In genomic region chr7:155377071-155377836, GRCh38 we compare ENCODE assay signal across 10 cellular contexts.
DNase-seq lines count a peak whose midpoint lies in the region; ATAC-seq, FAIRE-seq and TF ChIP-seq lines count a peak whose summit lies in the region.
"Had no signal": no experiment of that assay in that cellular context is flagged by ENCODE, and none has a peak within 500 bp of the region (broad histone marks: within the 10 kb centered on the region; RNA-seq: fewer than 3 reads in every experiment).

No MANE protein-coding gene starts in this region.

- no peak overlapping the region for H3K27ac ChIP-seq in gastrocnemius medialis

- no peaks in the 10 kb centered on the region for H3K36me3 ChIP-seq in gastrocnemius medialis

- in situ Hi-C loops in gastrocnemius medialis (cut with MboI; ENCODE audit: low sequenced_read_pairs in 4 of 4) = no loop called here

- H3K4me1 ChIP-seq in gastrocnemius medialis = peaks cover 25 to 41% of the 10 kb centered on the region in 2 donors

- DNase-seq in AG10803 (ENCODE audit: low read depth) (no peak), NB4 (ENCODE audit: low read depth) (no peak), fibroblast of the aortic adventitia (ENCODE audit: low read depth) (no peak), gastrocnemius medialis (no peak), GM19239 (ENCODE audit: insufficient read length, low spot score) (no peak)
- DNase-seq: activated CD4-positive, alpha-beta T cell treated with anti-CD3 and anti-CD28 coated beads, Interleukin-2, amount 50 U/mL, for 4 hours; CD4-positive, alpha-beta T cell had no signal

- peaks cover 99 to 100% (median 100%) of the 10 kb centered on the region in 3 donors for H3K27me3 ChIP-seq in gastrocnemius medialis

- H3K9me3 ChIP-seq in gastrocnemius medialis = no peaks in the 10 kb centered on the region

- TF ChIP-seq CTCF in AG10803 (conservative IDR thresholded peaks at IDR 0.05; ENCODE audit: low read length) = no peak
- no peak for TF ChIP-seq CTCF in NB4 (IDR thresholded peaks at IDR 0.05; ENCODE audit: low read depth, low read length)
- TF ChIP-seq CTCF in fibroblast of the aortic adventitia (IDR thresholded peaks at IDR 0.05; ENCODE audit: insufficient read depth, low read length) = no peak
- TF ChIP-seq CTCF in gastrocnemius medialis (IDR thresholded peaks at IDR 0.05 in 4 of 5, conservative IDR thresholded peaks at IDR 0.05 in 1 of 5) = no peak

- ATAC-seq in gastrocnemius medialis (no peak), GM21367 (IDR thresholded peaks at IDR 0.05; ENCODE audit: unreplicated experiment) (no peak), HG02885 (IDR thresholded peaks at IDR 0.05; ENCODE audit: poor library complexity, unreplicated experiment) (no peak), esophagus mucosa (no peak)

- intact Hi-C loops in gastrocnemius medialis (cut with DNase I; ENCODE audit: low total_unique reads) = no loop called here

- no peak for FAIRE-seq in GM19239 (lab: Jason Lieb, UNC)

- H3K4me3 ChIP-seq in AG10803 (ENCODE audit: low read length) = peak overlapping the region; percentile 31
- H3K4me3 ChIP-seq in NB4 (ENCODE audit: low read depth, low read length) = peak overlapping the region; percentile 1
- H3K4me3 ChIP-seq in fibroblast of the aortic adventitia (ENCODE audit: low read depth, low read length) = peak overlapping the region; percentile 40
- peak overlapping the region in 3 of 4 donors; percentile 3 to 31 (median 13) for H3K4me3 ChIP-seq in gastrocnemius medialis

- no peak for TF ChIP-seq POLR2A in NB4 (IDR thresholded peaks at IDR 0.05; ENCODE audit: extremely low read depth, insufficient read length)
- TF ChIP-seq POLR2A in gastrocnemius medialis (IDR thresholded peaks at IDR 0.05) = no peak
